In the genomic region with DNA sequence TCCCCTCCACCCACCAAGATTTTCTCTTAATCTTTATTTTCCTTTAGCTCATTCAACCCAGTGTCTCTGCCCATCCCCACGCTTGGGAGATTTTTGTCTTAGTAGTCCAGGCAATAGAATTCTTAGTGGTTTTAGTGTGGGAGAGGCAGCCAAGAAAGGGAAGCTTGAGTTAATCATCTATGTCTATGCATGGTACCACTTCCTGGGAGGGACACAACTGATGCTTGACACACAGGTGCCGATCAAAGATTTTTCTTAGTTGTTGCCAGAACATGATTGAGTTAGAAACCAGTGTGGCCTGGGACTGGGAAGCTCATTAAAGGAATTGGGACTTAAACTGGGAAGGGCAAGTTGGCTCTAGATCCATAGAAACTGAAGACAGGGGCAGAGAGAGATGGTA, we compare ENCODE assay signal across 1 cellular context.
TF ChIP-seq lines count a peak whose summit lies in the region.

No MANE protein-coding gene starts in this region.

TF ChIP-seq in HepG2, 621 proteins besides CTCF, POLR2A, EP300 and RAD21 (continued from another document):
- TF ChIP-seq ZNF609 (CRISPR knock-in tag; IDR thresholded peaks at IDR 0.05; ENCODE audit: borderline replicate concordance) (no peak), ZNF761 (CRISPR knock-in tag; conservative IDR thresholded peaks at IDR 0.05) (no peak), SCMH1 (CRISPR knock-in tag; IDR thresholded peaks at IDR 0.05; ENCODE audit: borderline replicate concordance) (no peak), ZNF180 (CRISPR knock-in tag; IDR thresholded peaks at IDR 0.05; ENCODE audit: borderline replicate concordance, low read depth) (no peak), ATF3 (CRISPR knock-in tag; IDR thresholded peaks at IDR 0.05) (no peak), PAX8 (CRISPR knock-in tag; IDR thresholded peaks at IDR 0.05; ENCODE audit: borderline replicate concordance) (no peak), ARNT2 (CRISPR knock-in tag; IDR thresholded peaks at IDR 0.05; ENCODE audit: low read depth) (no peak), CEBPG (CRISPR knock-in tag; IDR thresholded peaks at IDR 0.05) (no peak), HCFC1 (IDR thresholded peaks at IDR 0.05; ENCODE audit: low read depth, low read length) (no peak), ZNF576 (CRISPR knock-in tag; IDR thresholded peaks at IDR 0.05) (no peak)
- TF ChIP-seq, protein P1, sequence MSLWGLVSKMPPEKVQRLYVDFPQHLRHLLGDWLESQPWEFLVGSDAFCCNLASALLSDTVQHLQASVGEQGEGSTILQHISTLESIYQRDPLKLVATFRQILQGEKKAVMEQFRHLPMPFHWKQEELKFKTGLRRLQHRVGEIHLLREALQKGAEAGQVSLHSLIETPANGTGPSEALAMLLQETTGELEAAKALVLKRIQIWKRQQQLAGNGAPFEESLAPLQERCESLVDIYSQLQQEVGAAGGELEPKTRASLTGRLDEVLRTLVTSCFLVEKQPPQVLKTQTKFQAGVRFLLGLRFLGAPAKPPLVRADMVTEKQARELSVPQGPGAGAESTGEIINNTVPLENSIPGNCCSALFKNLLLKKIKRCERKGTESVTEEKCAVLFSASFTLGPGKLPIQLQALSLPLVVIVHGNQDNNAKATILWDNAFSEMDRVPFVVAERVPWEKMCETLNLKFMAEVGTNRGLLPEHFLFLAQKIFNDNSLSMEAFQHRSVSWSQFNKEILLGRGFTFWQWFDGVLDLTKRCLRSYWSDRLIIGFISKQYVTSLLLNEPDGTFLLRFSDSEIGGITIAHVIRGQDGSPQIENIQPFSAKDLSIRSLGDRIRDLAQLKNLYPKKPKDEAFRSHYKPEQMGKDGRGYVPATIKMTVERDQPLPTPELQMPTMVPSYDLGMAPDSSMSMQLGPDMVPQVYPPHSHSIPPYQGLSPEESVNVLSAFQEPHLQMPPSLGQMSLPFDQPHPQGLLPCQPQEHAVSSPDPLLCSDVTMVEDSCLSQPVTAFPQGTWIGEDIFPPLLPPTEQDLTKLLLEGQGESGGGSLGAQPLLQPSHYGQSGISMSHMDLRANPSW (CRISPR knock-in tag; IDR thresholded peaks at IDR 0.05; ENCODE audit: borderline replicate concordance) = no peak
